8 cellular contexts compared by ENCODE assay signal in the genomic region with DNA sequence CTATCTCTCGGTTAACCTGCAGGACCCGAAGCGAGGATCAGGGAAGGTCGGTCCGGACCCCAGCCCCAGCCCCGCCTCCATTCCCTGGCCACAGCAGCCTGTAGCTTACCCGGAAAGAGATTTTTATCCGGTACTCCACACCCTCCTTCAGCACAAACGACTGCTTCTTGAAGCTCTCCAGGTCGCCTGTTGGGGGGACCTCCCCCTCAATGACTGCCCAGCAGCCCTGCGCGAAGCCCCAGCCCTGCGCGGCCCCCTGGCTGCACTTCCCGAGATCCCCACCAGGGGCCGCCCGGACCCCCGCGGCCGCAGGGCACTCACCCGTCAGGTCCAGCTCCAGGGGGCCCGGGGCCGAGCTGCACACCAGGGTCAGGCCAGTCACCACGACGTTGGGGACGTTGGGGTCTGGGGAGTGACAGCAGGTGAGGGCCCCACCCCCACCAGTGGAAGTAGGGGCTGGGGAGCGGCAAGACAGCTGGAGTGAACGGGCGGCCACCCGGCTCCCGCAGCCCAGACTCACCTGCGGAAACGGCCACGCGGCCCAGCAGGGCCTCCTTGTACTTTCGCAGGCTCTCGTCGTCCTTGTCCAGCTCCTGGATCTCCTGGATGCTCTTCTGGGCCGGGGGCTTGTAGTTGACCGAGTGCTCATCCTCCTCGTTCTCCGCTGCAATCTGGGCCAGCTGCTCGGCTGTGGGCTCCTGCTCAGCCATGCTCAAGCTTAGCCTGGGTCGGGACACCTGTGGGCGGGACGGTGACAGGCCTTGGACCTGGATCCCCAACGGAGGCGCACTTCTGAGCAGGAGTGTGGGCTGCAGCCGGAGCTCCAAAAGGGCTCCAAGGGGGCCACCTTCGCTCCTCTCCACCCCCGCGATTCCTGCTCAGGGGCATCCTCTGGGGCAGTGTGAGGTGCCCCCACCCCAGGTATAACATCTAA. TPM values are rescaled to one million over a fixed set of nuclear protein-coding genes. Genes with fewer than 3 reads are reported as not detected.
A peak's percentile ranks its signal among the peaks of the same experiment; 100 is the strongest.
DNase-seq lines count a peak whose midpoint lies in the region; ATAC-seq and TF ChIP-seq lines count a peak whose summit lies in the region.

No MANE protein-coding gene starts in this region.

- peaks cover 55 to 63% (median 61%) of the 10 kb centered on the region in 11 experiments for H4K20me1 ChIP-seq in BLaER1 treated with 17β-estradiol and CSF1 and Interleukin-3, amounts not matched to agents 10 nM and 100 nM

- H3K27ac Mint-ChIP-seq in HFFc6, result peak overlapping the region; percentile 93
- H3K27ac Mint-ChIP-seq in activated CD8-positive, alpha-beta T cell treated with anti-CD3 and anti-CD28 coated beads, Interleukin-2, amount 10 ng/mL, durations not matched to agents 7 days and 5 days, result peak overlapping the region; percentile 96

- H3K9me3 ChIP-seq in BLaER1 treated with 17β-estradiol and CSF1 and Interleukin-3, amounts not matched to agents 10 nM and 100 nM (replicated peaks in 1 of 11), result no peaks in the 10 kb centered on the region

- H3K9me3 Mint-ChIP-seq in HFFc6, result peaks cover 5% of the 10 kb centered on the region; the same call in 1 of the 2 replicates
- no peaks in the 10 kb centered on the region for H3K9me3 Mint-ChIP-seq in activated CD8-positive, alpha-beta T cell treated with anti-CD3 and anti-CD28 coated beads, Interleukin-2, amount 10 ng/mL, durations not matched to agents 7 days and 5 days (ENCODE audit: insufficient read depth)

- peak; percentile 98 for TF ChIP-seq CTCF in HFFc6 (IDR thresholded peaks at IDR 0.05)
- TF ChIP-seq CTCF in fibroblast of the aortic adventitia (IDR thresholded peaks at IDR 0.05; ENCODE audit: insufficient read depth, low read length), result peak; percentile 74
- TF ChIP-seq CTCF in omental fat pad (IDR thresholded peaks at IDR 0.05), result peak in 2 of 3 donors; percentile 66 to 88

- H3K36me3 Mint-ChIP-seq in HFFc6 (ENCODE audit: low read depth), result peaks cover 14% of the 10 kb centered on the region
- peaks cover 48% of the 10 kb centered on the region for H3K36me3 Mint-ChIP-seq in activated CD8-positive, alpha-beta T cell treated with anti-CD3 and anti-CD28 coated beads, Interleukin-2, amount 10 ng/mL, durations not matched to agents 7 days and 5 days (ENCODE audit: low read depth)

- peaks cover 58 to 80% (median 71%) of the 10 kb centered on the region in 10 experiments for H3K4me1 ChIP-seq in BLaER1 treated with 17β-estradiol and CSF1 and Interleukin-3, amounts not matched to agents 10 nM and 100 nM

- peak overlapping the region; percentile 96 to 100 (median 100); a peak in 21 of 22 replicates for H3K27ac ChIP-seq in BLaER1 treated with 17β-estradiol and CSF1 and Interleukin-3, amounts not matched to agents 10 nM and 100 nM

- H3K36me3 ChIP-seq in BLaER1 treated with 17β-estradiol and CSF1 and Interleukin-3, amounts not matched to agents 10 nM and 100 nM, result peaks cover 24 to 53% (median 39%) of the 10 kb centered on the region in 11 experiments

- POLR2A ChIA-PET in activated CD8-positive, alpha-beta T cell treated with anti-CD3 and anti-CD28 coated beads, Interleukin-2, amount 10 ng/mL, durations not matched to agents 7 days and 5 days (lab: Charles Lee), result interaction anchor here (0.9 to 2.6 kb wide), 11 partner anchors 8 to 429 kb away, joined by 3 to 23 read pairs (median 7); a partner anchor contains a TSS

- peak overlapping the region; percentile 92 for H3K4me3 Mint-ChIP-seq in HFFc6
- H3K4me3 Mint-ChIP-seq in activated CD8-positive, alpha-beta T cell treated with anti-CD3 and anti-CD28 coated beads, Interleukin-2, amount 10 ng/mL, durations not matched to agents 7 days and 5 days, result peak overlapping the region; percentile 90

- ATAC-seq in activated CD8-positive, alpha-beta T cell treated with anti-CD3 and anti-CD28 coated beads, Interleukin-2, amount 10 ng/mL, durations not matched to agents 7 days and 5 days, result peak; percentile 6
- no peak for ATAC-seq in omental fat pad (ENCODE audit: low FRiP score)
- ATAC-seq in GM21786 (IDR thresholded peaks at IDR 0.05; ENCODE audit: unreplicated experiment), result no peak

- peaks cover 58% of the 10 kb centered on the region for H3K27me3 Mint-ChIP-seq in HFFc6 (ENCODE audit: insufficient read depth)
- no peaks in the 10 kb centered on the region for H3K27me3 Mint-ChIP-seq in activated CD8-positive, alpha-beta T cell treated with anti-CD3 and anti-CD28 coated beads, Interleukin-2, amount 10 ng/mL, durations not matched to agents 7 days and 5 days (ENCODE audit: low read depth)

- peak overlapping the region; percentile 76 to 99 (median 96) for H3K4me3 ChIP-seq in BLaER1 treated with 17β-estradiol and CSF1 and Interleukin-3, amounts not matched to agents 10 nM and 100 nM
- H3K4me3 ChIP-seq in fibroblast of the aortic adventitia (ENCODE audit: low read depth, low read length), result peak overlapping the region; percentile 83

- peaks cover 31% of the 10 kb centered on the region for H3K4me1 Mint-ChIP-seq in HFFc6 (ENCODE audit: low read depth)
- H3K4me1 Mint-ChIP-seq in activated CD8-positive, alpha-beta T cell treated with anti-CD3 and anti-CD28 coated beads, Interleukin-2, amount 10 ng/mL, durations not matched to agents 7 days and 5 days (ENCODE audit: low read depth), result peaks cover 46% of the 10 kb centered on the region

- peak overlapping the region; percentile 95 to 100 (median 100) for H3K9ac ChIP-seq in BLaER1 treated with 17β-estradiol and CSF1 and Interleukin-3, amounts not matched to agents 10 nM and 100 nM

- DNase-seq in HFFc6, result no peak
- DNase-seq in activated CD8-positive, alpha-beta T cell treated with anti-CD3 and anti-CD28 coated beads, Interleukin-2, amount 10 ng/mL, durations not matched to agents 7 days and 5 days, result peak; percentile 53
- DNase-seq in fibroblast of the aortic adventitia (ENCODE audit: low read depth), result peak; percentile 33
- no peak for DNase-seq in omental fat pad (ENCODE audit: low spot score)
- no peak for DNase-seq in NCI-H2171 (lab: John Stamatoyannopoulos, UW)
- no peak for DNase-seq in NCI-H2171 treated with DMSO at 0.1 percent for 48 hours (lab: John Stamatoyannopoulos, UW)

- H3K27me3 ChIP-seq in BLaER1 treated with 17β-estradiol and CSF1 and Interleukin-3, amounts not matched to agents 10 nM and 100 nM, result no peaks in the 10 kb centered on the region

- CTCF ChIA-PET in activated CD8-positive, alpha-beta T cell treated with anti-CD3 and anti-CD28 coated beads, Interleukin-2, amount 10 ng/mL, durations not matched to agents 7 days and 5 days (lab: Charles Lee), result interaction anchor here (0.6 to 2.6 kb wide), 12 partner anchors 8 to 152 kb away, joined by 3 to 11 read pairs (median 4); a partner anchor contains a TSS

- H3K4me2 ChIP-seq in BLaER1 treated with 17β-estradiol and CSF1 and Interleukin-3, amounts not matched to agents 10 nM and 100 nM, result peak overlapping the region; percentile 89 to 99 (median 97)

RNA-seq across cellular contexts. Expression of a gene that starts 1.6 kb away (rescaled TPM):
- total RNA-seq in HFFc6 (2021; fragmentation: NEBNext Ultra II Directional; extraction: Animal tissue kit (Norgen Biotek cat#: 25700)), result 1,000 to 10,000 TPM in 1 of 6 experiments, 100 to 1,000 TPM in 5; 758 to 1,040 (median 908) TPM
- total RNA-seq in activated CD8-positive, alpha-beta T cell treated with anti-CD3 and anti-CD28 coated beads, Interleukin-2, amount 10 ng/mL, durations not matched to agents 7 days and 5 days, result 100 to 1,000 TPM; 756 to 778 TPM
- 95.1 and 149 TPM in 2 replicates for total RNA-seq in fibroblast of the aortic adventitia (ENCODE audit: low replicate concordance)
- total RNA-seq in omental fat pad, result 100 to 1,000 TPM; 125 to 250 (median 161) TPM

RNA-seq across cellular contexts. Expression of a gene that starts 9.2 kb away (rescaled TPM):
- 100 to 1,000 TPM; 790 to 981 (median 910) TPM for total RNA-seq in HFFc6 (2021; fragmentation: NEBNext Ultra II Directional; extraction: Animal tissue kit (Norgen Biotek cat#: 25700))
- total RNA-seq in activated CD8-positive, alpha-beta T cell treated with anti-CD3 and anti-CD28 coated beads, Interleukin-2, amount 10 ng/mL, durations not matched to agents 7 days and 5 days, result 100 to 1,000 TPM; 474 to 498 TPM
- total RNA-seq in fibroblast of the aortic adventitia (ENCODE audit: low replicate concordance), result 763 and 1,500 TPM in 2 replicates
- total RNA-seq in omental fat pad, result 100 to 1,000 TPM; 366 to 725 (median 608) TPM

RNA-seq across cellular contexts. Expression of a gene that starts 21.9 kb away (rescaled TPM):
- 100 to 1,000 TPM; 101 to 151 (median 135) TPM for total RNA-seq in HFFc6 (2021; fragmentation: NEBNext Ultra II Directional; extraction: Animal tissue kit (Norgen Biotek cat#: 25700))
- 100 to 1,000 TPM; 269 to 273 TPM for total RNA-seq in activated CD8-positive, alpha-beta T cell treated with anti-CD3 and anti-CD28 coated beads, Interleukin-2, amount 10 ng/mL, durations not matched to agents 7 days and 5 days
- 43.6 and 77.3 TPM in 2 replicates for total RNA-seq in fibroblast of the aortic adventitia (ENCODE audit: low replicate concordance)
- total RNA-seq in omental fat pad, result 10 to 100 TPM; 31.5 to 80.7 (median 41.6) TPM

RNA-seq across cellular contexts. Expression of a gene that starts 22.0 kb away (rescaled TPM):
- total RNA-seq in HFFc6 (2021; fragmentation: NEBNext Ultra II Directional; extraction: Animal tissue kit (Norgen Biotek cat#: 25700)), result 100 to 1,000 TPM; 151 to 169 (median 156) TPM
- 100 to 1,000 TPM; 122 TPM for total RNA-seq in activated CD8-positive, alpha-beta T cell treated with anti-CD3 and anti-CD28 coated beads, Interleukin-2, amount 10 ng/mL, durations not matched to agents 7 days and 5 days
- total RNA-seq in fibroblast of the aortic adventitia (ENCODE audit: low replicate concordance), result 172 and 178 TPM in 2 replicates
- total RNA-seq in omental fat pad, result 100 to 1,000 TPM in 3 of 4 donors, 10 to 100 TPM in 1; 82.3 to 152 (median 114) TPM

RNA-seq across cellular contexts. Expression of a gene that starts 32.5 kb away (rescaled TPM):
- total RNA-seq in HFFc6 (2021; fragmentation: NEBNext Ultra II Directional; extraction: Animal tissue kit (Norgen Biotek cat#: 25700)), result 1 to 10 TPM in 1 of 6 experiments, under 1 TPM in 5; 0.53 to 1.5 (median 0.71) TPM
- under 1 TPM; 0.18 to 0.55 TPM for total RNA-seq in activated CD8-positive, alpha-beta T cell treated with anti-CD3 and anti-CD28 coated beads, Interleukin-2, amount 10 ng/mL, durations not matched to agents 7 days and 5 days
- total RNA-seq in fibroblast of the aortic adventitia (ENCODE audit: low replicate concordance), result 1.3 and 1.4 TPM in 2 replicates
- total RNA-seq in omental fat pad, result 1 to 10 TPM in 1 of 4 donors, not detected in 3; 1.4 TPM

Comparison
In these comparisons a context has a peak if more than half of its experiments do, and no peak if none do; other contexts are left out.
1. DNase-seq: peak in activated CD8-positive, alpha-beta T cell treated with anti-CD3 and anti-CD28 coated beads, Interleukin-2, amount 10 ng/mL, durations not matched to agents 7 days and 5 days (single experiment) and fibroblast of the aortic adventitia (single experiment); none in HFFc6 (single experiment), omental fat pad (single experiment), NCI-H2171 (single experiment) and NCI-H2171 treated with DMSO at 0.1 percent for 48 hours (single experiment).
2. Peak in every context shown above with its lines, with median percentiles within 50 percentile points of each other: CTCF ChIP-seq.